ENCODE assay signal across 8 cellular contexts in genomic region chr3:179068779-179069530, GRCh38. TPM values are rescaled to one million over a fixed set of nuclear protein-coding genes. Genes with fewer than 3 reads are reported as not detected.
DNase-seq lines count a peak whose midpoint lies in the region; ATAC-seq and TF ChIP-seq lines count a peak whose summit lies in the region.

No MANE protein-coding gene starts in this region.

- no peaks in the 10 kb centered on the region for H3K9me3 ChIP-seq in liver (ENCODE audit: control insufficient read depth in 4 of 4, low read length in 3 of 4)

- peak overlapping the region; percentile 58 for H3K27ac Mint-ChIP-seq in activated CD8-positive, alpha-beta memory T cell treated with anti-CD3 and anti-CD28 coated beads, Interleukin-2, amount 10 ng/mL, durations not matched to agents 7 days and 5 days

- peak; percentile 10 for TF ChIP-seq CTCF in liver (IDR thresholded peaks at IDR 0.05; ENCODE audit: low read depth, low read length, missing input control)

- no peak overlapping the region for H3K9ac ChIP-seq in liver (ENCODE audit: low read depth in 1 of 2, low read length in 2 of 2)

- CTCF ChIA-PET in activated CD8-positive, alpha-beta memory T cell treated with anti-CD3 and anti-CD28 coated beads, Interleukin-2, amount 10 ng/mL, durations not matched to agents 7 days and 5 days (lab: Charles Lee): interaction anchor here (0.5 to 4.8 kb wide), 20 partner anchors 10 to 1532 kb away, joined by 3 to 30 read pairs (median 4); partner anchors contain the start of gene PIK3CA

- no peak overlapping the region for H3K27ac ChIP-seq in liver (ENCODE audit: low read depth in 1 of 2, low read length in 2 of 2)

- no peaks in the 10 kb centered on the region for H3K27me3 Mint-ChIP-seq in activated CD8-positive, alpha-beta memory T cell treated with anti-CD3 and anti-CD28 coated beads, Interleukin-2, amount 10 ng/mL, durations not matched to agents 7 days and 5 days

- H3K27me3 ChIP-seq in liver (ENCODE audit: control insufficient read depth in 4 of 4, insufficient read depth in 4 of 4, low read length in 3 of 4): no peaks in the 10 kb centered on the region

- H3K36me3 ChIP-seq in liver (ENCODE audit: control insufficient read depth in 4 of 4, insufficient read depth in 3 of 4, low read depth in 1 of 4, low read length in 3 of 4): peaks cover 2 to 8% (median 4%) of the 10 kb centered on the region in 4 donors

- H3K4me3 Mint-ChIP-seq in activated CD8-positive, alpha-beta memory T cell treated with anti-CD3 and anti-CD28 coated beads, Interleukin-2, amount 10 ng/mL, durations not matched to agents 7 days and 5 days: peak overlapping the region; percentile 62

- ATAC-seq in activated CD8-positive, alpha-beta memory T cell treated with anti-CD3 and anti-CD28 coated beads, Interleukin-2, amount 10 ng/mL, durations not matched to agents 7 days and 5 days: no peak
- ATAC-seq in HG02588 (IDR thresholded peaks at IDR 0.05; ENCODE audit: unreplicated experiment) (no peak), GM21515 (IDR thresholded peaks at IDR 0.05; ENCODE audit: unreplicated experiment) (no peak)

- H3K36me3 Mint-ChIP-seq in activated CD8-positive, alpha-beta memory T cell treated with anti-CD3 and anti-CD28 coated beads, Interleukin-2, amount 10 ng/mL, durations not matched to agents 7 days and 5 days: peaks cover 29% of the 10 kb centered on the region

- peak; percentile 62 for DNase-seq in activated CD8-positive, alpha-beta memory T cell treated with anti-CD3 and anti-CD28 coated beads, Interleukin-2, amount 10 ng/mL, durations not matched to agents 7 days and 5 days
- no peak for DNase-seq in activated CD8-positive, alpha-beta memory T cell treated with anti-CD3 and anti-CD28 coated beads, Interleukin-2, amount 50 U/mL, for 48 hours
- peak; percentile 26 for DNase-seq in NCI-H2196 treated with DMSO at 0.1 percent for 48 hours (lab: John Stamatoyannopoulos, UW; ENCODE audit: unreplicated experiment)
- DNase-seq in activated effector memory CD4-positive, alpha-beta T cell treated with anti-CD3 and anti-CD28 coated beads, Interleukin-2, amount 50 U/mL, for 16 hours: peak; percentile 74
- DNase-seq in cerebellum (ENCODE audit: low spot score): no peak

- 93% methylated on average over 5 of the region's 5 CpGs for WGBS in liver

- no peaks in the 10 kb centered on the region for H3K9me3 Mint-ChIP-seq in activated CD8-positive, alpha-beta memory T cell treated with anti-CD3 and anti-CD28 coated beads, Interleukin-2, amount 10 ng/mL, durations not matched to agents 7 days and 5 days (ENCODE audit: low read depth)

- H3K4me1 ChIP-seq in liver (ENCODE audit: control insufficient read depth in 4 of 4, insufficient read depth in 4 of 4, low read length in 3 of 4): peaks cover 0 to 12% (median 6%) of the 10 kb centered on the region in 4 donors

- H3K4me3 ChIP-seq in liver (ENCODE audit: low read depth in 1 of 3, low read length in 3 of 3): no peak overlapping the region

- TF ChIP-seq RAD21 in liver (IDR thresholded peaks at IDR 0.05): no peak

- peaks cover 31% of the 10 kb centered on the region for H3K4me1 Mint-ChIP-seq in activated CD8-positive, alpha-beta memory T cell treated with anti-CD3 and anti-CD28 coated beads, Interleukin-2, amount 10 ng/mL, durations not matched to agents 7 days and 5 days

TF ChIP-seq in liver, 16 proteins besides CTCF, POLR2A, EP300 and RAD21:
- no peak for TF ChIP-seq SP1 (IDR thresholded peaks at IDR 0.05)
- no peak for TF ChIP-seq TAF1 (conservative IDR thresholded peaks at IDR 0.05)
- no peak for TF ChIP-seq EGR1 (IDR thresholded peaks at IDR 0.05; ENCODE audit: low read depth in 2 of 2)
- TF ChIP-seq JUND (IDR thresholded peaks at IDR 0.05): no peak
- no peak for TF ChIP-seq ATF3 (IDR thresholded peaks at IDR 0.05)
- no peak for TF ChIP-seq REST (IDR thresholded peaks at IDR 0.05)
- TF ChIP-seq FOXA1 (IDR thresholded peaks at IDR 0.05): no peak
- no peak for TF ChIP-seq GABPA (IDR thresholded peaks at IDR 0.05 in 1 of 2, conservative IDR thresholded peaks at IDR 0.05 in 1 of 2)
- TF ChIP-seq ZBTB33 (IDR thresholded peaks at IDR 0.05): no peak
- TF ChIP-seq YY1 (IDR thresholded peaks at IDR 0.05): no peak
- TF ChIP-seq MAX (IDR thresholded peaks at IDR 0.05): no peak
- TF ChIP-seq RXRA (IDR thresholded peaks at IDR 0.05): no peak
- no peak for TF ChIP-seq NR2F2 (IDR thresholded peaks at IDR 0.05)
- TF ChIP-seq HNF4A (conservative IDR thresholded peaks at IDR 0.05): no peak
- no peak for TF ChIP-seq FOXA2 (IDR thresholded peaks at IDR 0.05)
- no peak for TF ChIP-seq HNF4G (IDR thresholded peaks at IDR 0.05)

RNA-seq across cellular contexts. Expression of gene ZMAT3, which starts 2.7 kb away (rescaled TPM):
- 10 to 100 TPM; 14.1 to 15.1 TPM for total RNA-seq in activated CD8-positive, alpha-beta memory T cell treated with anti-CD3 and anti-CD28 coated beads, Interleukin-2, amount 10 ng/mL, durations not matched to agents 7 days and 5 days
- total RNA-seq in liver (1 to 10 TPM; 2.8 to 5.4 TPM), cerebellum (15.1 TPM)
- 1 to 10 TPM; 1.9 to 2.8 TPM for polyA plus RNA-seq in liver

Comparison
In these comparisons a context has a peak if more than half of its experiments do, and no peak if none do; other contexts are left out.
1. DNase-seq: peak in activated CD8-positive, alpha-beta memory T cell treated with anti-CD3 and anti-CD28 coated beads, Interleukin-2, amount 10 ng/mL, durations not matched to agents 7 days and 5 days (single experiment), NCI-H2196 treated with DMSO at 0.1 percent for 48 hours (single experiment) and activated effector memory CD4-positive, alpha-beta T cell treated with anti-CD3 and anti-CD28 coated beads, Interleukin-2, amount 50 U/mL, for 16 hours (single experiment); none in activated CD8-positive, alpha-beta memory T cell treated with anti-CD3 and anti-CD28 coated beads, Interleukin-2, amount 50 U/mL, for 48 hours (single experiment) and cerebellum (single experiment).